1 cellular context compared by ENCODE assay signal in genomic region chr16:75555707-75556512, GRCh38.
TF ChIP-seq lines count a peak whose summit lies in the region.

Gene TMEM231, minus strand, starts transcription at chr16:75556252. Its CDS starts 43 bp downstream, at chr16:75556209.

TF ChIP-seq in K562, 482 proteins besides CTCF, POLR2A, EP300 and RAD21 (continued from another document and continues in another):
- peak; percentile 95 for TF ChIP-seq MGA (IDR thresholded peaks at IDR 0.05)
- no peak for TF ChIP-seq ATF1 (CRISPR knock-in tag; IDR thresholded peaks at IDR 0.05)
- TF ChIP-seq ATF1 (tag; IDR thresholded peaks at IDR 0.05) = no peak
- no peak for TF ChIP-seq HES1 (IDR thresholded peaks at IDR 0.05; ENCODE audit: low read depth)
- TF ChIP-seq, protein P1, sequence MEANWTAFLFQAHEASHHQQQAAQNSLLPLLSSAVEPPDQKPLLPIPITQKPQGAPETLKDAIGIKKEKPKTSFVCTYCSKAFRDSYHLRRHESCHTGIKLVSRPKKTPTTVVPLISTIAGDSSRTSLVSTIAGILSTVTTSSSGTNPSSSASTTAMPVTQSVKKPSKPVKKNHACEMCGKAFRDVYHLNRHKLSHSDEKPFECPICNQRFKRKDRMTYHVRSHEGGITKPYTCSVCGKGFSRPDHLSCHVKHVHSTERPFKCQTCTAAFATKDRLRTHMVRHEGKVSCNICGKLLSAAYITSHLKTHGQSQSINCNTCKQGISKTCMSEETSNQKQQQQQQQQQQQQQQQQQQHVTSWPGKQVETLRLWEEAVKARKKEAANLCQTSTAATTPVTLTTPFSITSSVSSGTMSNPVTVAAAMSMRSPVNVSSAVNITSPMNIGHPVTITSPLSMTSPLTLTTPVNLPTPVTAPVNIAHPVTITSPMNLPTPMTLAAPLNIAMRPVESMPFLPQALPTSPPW (CRISPR knock-in tag; IDR thresholded peaks at IDR 0.05) = no peak; the same call in 1 of the 2 replicates
- TF ChIP-seq ZNF124 (CRISPR knock-in tag; IDR thresholded peaks at IDR 0.05) = no peak
- no peak for TF ChIP-seq TCFL5 (CRISPR knock-in tag; conservative IDR thresholded peaks at IDR 0.05)
- TF ChIP-seq RFX7 (CRISPR knock-in tag; IDR thresholded peaks at IDR 0.05) = no peak
- TF ChIP-seq NR2F6 (CRISPR knock-in tag; IDR thresholded peaks at IDR 0.05) = no peak
- no peak for TF ChIP-seq MTF1 (CRISPR knock-in tag; IDR thresholded peaks at IDR 0.05; ENCODE audit: borderline replicate concordance)
- TF ChIP-seq MTA3 (IDR thresholded peaks at IDR 0.05; ENCODE audit: borderline replicate concordance) = peak; percentile 77
- TF ChIP-seq E2F4 (CRISPR knock-in tag; IDR thresholded peaks at IDR 0.05; ENCODE audit: low read depth) = 0 out of 2 replicates have a peak, but pooled peaks have one; percentile 38
- no peak for TF ChIP-seq PTRF (tag; IDR thresholded peaks at IDR 0.05)
- TF ChIP-seq ZNF143 (CRISPR knock-in tag; IDR thresholded peaks at IDR 0.05) = no peak
- TF ChIP-seq, protein P2, sequence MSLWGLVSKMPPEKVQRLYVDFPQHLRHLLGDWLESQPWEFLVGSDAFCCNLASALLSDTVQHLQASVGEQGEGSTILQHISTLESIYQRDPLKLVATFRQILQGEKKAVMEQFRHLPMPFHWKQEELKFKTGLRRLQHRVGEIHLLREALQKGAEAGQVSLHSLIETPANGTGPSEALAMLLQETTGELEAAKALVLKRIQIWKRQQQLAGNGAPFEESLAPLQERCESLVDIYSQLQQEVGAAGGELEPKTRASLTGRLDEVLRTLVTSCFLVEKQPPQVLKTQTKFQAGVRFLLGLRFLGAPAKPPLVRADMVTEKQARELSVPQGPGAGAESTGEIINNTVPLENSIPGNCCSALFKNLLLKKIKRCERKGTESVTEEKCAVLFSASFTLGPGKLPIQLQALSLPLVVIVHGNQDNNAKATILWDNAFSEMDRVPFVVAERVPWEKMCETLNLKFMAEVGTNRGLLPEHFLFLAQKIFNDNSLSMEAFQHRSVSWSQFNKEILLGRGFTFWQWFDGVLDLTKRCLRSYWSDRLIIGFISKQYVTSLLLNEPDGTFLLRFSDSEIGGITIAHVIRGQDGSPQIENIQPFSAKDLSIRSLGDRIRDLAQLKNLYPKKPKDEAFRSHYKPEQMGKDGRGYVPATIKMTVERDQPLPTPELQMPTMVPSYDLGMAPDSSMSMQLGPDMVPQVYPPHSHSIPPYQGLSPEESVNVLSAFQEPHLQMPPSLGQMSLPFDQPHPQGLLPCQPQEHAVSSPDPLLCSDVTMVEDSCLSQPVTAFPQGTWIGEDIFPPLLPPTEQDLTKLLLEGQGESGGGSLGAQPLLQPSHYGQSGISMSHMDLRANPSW (CRISPR knock-in tag; IDR thresholded peaks at IDR 0.05) = peak; percentile 75; the same call in 1 of the 2 replicates
- no peak for TF ChIP-seq MCM3 (IDR thresholded peaks at IDR 0.05)
- no peak for TF ChIP-seq ZNF354B (CRISPR knock-in tag; IDR thresholded peaks at IDR 0.05)
- no peak; the same call in 1 of the 2 replicates for TF ChIP-seq GABPA (tag; conservative IDR thresholded peaks at IDR 0.05; ENCODE audit: low read depth)
- TF ChIP-seq ERF (CRISPR knock-in tag; IDR thresholded peaks at IDR 0.05) = no peak
- TF ChIP-seq NONO (IDR thresholded peaks at IDR 0.05; ENCODE audit: low read depth in 2 of 2, low read length in 1 of 2) = no peak
- TF ChIP-seq PHB2 (IDR thresholded peaks at IDR 0.05; ENCODE audit: low read depth) = no peak
- TF ChIP-seq TCF7 (IDR thresholded peaks at IDR 0.05; ENCODE audit: borderline replicate concordance) = 0 out of 2 replicates have a peak, but pooled peaks have one; percentile 48
- TF ChIP-seq SMC3 (conservative IDR thresholded peaks at IDR 0.05; ENCODE audit: insufficient read depth, low read depth, low read length) = no peak
- TF ChIP-seq, protein P3, sequence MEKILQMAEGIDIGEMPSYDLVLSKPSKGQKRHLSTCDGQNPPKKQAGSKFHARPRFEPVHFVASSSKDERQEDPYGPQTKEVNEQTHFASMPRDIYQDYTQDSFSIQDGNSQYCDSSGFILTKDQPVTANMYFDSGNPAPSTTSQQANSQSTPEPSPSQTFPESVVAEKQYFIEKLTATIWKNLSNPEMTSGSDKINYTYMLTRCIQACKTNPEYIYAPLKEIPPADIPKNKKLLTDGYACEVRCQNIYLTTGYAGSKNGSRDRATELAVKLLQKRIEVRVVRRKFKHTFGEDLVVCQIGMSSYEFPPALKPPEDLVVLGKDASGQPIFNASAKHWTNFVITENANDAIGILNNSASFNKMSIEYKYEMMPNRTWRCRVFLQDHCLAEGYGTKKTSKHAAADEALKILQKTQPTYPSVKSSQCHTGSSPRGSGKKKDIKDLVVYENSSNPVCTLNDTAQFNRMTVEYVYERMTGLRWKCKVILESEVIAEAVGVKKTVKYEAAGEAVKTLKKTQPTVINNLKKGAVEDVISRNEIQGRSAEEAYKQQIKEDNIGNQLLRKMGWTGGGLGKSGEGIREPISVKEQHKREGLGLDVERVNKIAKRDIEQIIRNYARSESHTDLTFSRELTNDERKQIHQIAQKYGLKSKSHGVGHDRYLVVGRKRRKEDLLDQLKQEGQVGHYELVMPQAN (IDR thresholded peaks at IDR 0.05; ENCODE audit: borderline replicate concordance) = peak; percentile 90
- no peak for TF ChIP-seq BCL6 (CRISPR knock-in tag; IDR thresholded peaks at IDR 0.05)
- no peak for TF ChIP-seq TRIM24 (IDR thresholded peaks at IDR 0.05)
- TF ChIP-seq ZNF507 (tag; conservative IDR thresholded peaks at IDR 0.05) = no peak
- TF ChIP-seq PATZ1 (CRISPR knock-in tag; IDR thresholded peaks at IDR 0.05; ENCODE audit: borderline replicate concordance) = no peak
- no peak for TF ChIP-seq MLX (CRISPR knock-in tag; conservative IDR thresholded peaks at IDR 0.05)
- TF ChIP-seq HDAC1 (IDR thresholded peaks at IDR 0.05) = peak in 1 of 2 experiments; percentile 93; a peak in 2 of 4 replicates
- no peak for TF ChIP-seq CREB5 (CRISPR knock-in tag; IDR thresholded peaks at IDR 0.05)
